ENCODE assay signal across 1 cellular context in the genomic region with DNA sequence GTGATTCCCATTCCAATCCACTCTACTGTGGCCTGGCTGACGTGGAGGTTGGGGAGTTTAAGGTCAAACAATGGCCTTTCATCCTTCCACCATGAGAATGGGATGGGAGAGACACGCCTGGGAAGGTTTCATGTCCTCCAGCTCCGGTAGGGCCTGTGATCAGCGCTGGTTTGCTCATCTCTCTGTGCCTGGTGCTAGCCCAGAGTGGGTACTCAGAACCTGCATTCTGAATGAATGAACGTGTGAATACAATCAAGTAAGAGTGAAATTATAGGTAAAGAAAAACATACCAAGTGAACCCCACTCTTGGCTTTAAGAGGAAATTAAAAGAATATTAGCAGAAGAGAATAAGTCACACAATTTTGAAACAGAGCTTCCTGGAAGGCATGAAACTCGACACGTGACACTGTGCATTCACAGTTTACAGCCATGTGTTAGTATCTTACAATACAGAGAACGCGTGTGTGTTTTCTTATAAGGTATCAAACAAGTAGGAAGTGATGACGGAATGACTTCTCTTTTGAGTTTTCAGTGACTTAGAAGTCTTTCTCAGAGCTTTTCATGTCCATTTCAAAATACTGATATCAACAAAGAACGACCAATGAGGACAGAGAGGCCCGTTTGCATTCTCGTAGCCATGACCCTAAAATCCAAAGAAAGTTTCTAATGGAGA.
A peak's percentile ranks its signal among the peaks of the same experiment; 100 is the strongest.
TF ChIP-seq lines count a peak whose summit lies in the region.

No MANE protein-coding gene starts in this region.

TF ChIP-seq in HepG2, 621 proteins besides CTCF, POLR2A, EP300 and RAD21 (continued from another document):
- TF ChIP-seq, protein P1, sequence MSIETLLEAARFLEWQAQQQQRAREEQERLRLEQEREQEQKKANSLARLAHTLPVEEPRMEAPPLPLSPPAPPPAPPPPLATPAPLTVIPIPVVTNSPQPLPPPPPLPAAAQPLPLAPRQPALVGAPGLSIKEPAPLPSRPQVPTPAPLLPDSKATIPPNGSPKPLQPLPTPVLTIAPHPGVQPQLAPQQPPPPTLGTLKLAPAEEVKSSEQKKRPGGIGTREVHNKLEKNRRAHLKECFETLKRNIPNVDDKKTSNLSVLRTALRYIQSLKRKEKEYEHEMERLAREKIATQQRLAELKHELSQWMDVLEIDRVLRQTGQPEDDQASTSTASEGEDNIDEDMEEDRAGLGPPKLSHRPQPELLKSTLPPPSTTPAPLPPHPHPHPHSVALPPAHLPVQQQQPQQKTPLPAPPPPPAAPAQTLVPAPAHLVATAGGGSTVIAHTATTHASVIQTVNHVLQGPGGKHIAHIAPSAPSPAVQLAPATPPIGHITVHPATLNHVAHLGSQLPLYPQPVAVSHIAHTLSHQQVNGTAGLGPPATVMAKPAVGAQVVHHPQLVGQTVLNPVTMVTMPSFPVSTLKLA (IDR thresholded peaks at IDR 0.05) = peak; percentile 95
